13 cellular contexts compared by ENCODE assay signal in genomic region chr3:149603126-149604074, GRCh38. TPM values are rescaled to one million over a fixed set of nuclear protein-coding genes. Genes with fewer than 3 reads are reported as not detected.
DNase-seq lines count a peak whose midpoint lies in the region; ATAC-seq and TF ChIP-seq lines count a peak whose summit lies in the region.
"Had no signal": no experiment of that assay in that cellular context is flagged by ENCODE, and none has a peak within 500 bp of the region (broad histone marks: within the 10 kb centered on the region; RNA-seq: fewer than 3 reads in every experiment).

No MANE protein-coding gene starts in this region.

- H4K91ac ChIP-seq in IMR-90 (ENCODE audit: insufficient read depth, low read depth, low read length) (no peak overlapping the region), neuronal stem cell (ENCODE audit: low read depth, low read length, poor library complexity) (no peak overlapping the region)

- H2BK20ac ChIP-seq in IMR-90 (ENCODE audit: low read depth, low read length): 0 out of 2 replicates have a peak overlapping the region, but pooled peaks have one; percentile 36

- H4K20me1 ChIP-seq in IMR-90 (ENCODE audit: insufficient read depth, low read length): peaks cover 34% of the 10 kb centered on the region
- no peaks in the 10 kb centered on the region for H4K20me1 ChIP-seq in mammary epithelial cell (ENCODE audit: insufficient read depth, low read length)

- H3K4me3 ChIP-seq in AG10803 (ENCODE audit: low read length): no peak overlapping the region
- H3K4me3 ChIP-seq in IMR-90 (ENCODE audit: insufficient read depth, low read depth, low read length): no peak overlapping the region
- H3K4me3 ChIP-seq in mammary epithelial cell (replicated peaks in 1 of 3; ENCODE audit: insufficient read depth in 1 of 3, low read depth in 2 of 3, low read length in 3 of 3): no peak overlapping the region
- no peak overlapping the region for H3K4me3 ChIP-seq in neuronal stem cell (ENCODE audit: low read length in 2 of 2)

- in situ Hi-C loops in IMR-90 (cut with MboI; ENCODE audit: low sequenced_read_pairs) (no loop called here), mammary epithelial cell (cut with MboI; ENCODE audit: low sequenced_read_pairs in 2 of 2) (no loop called here)

- no peak overlapping the region for H3K56ac ChIP-seq in IMR-90 (ENCODE audit: extremely low read depth, insufficient read depth, low read length)

- dilution Hi-C loops in IMR-90 (cut with HindIII; ENCODE audit: low sequenced_read_pairs, unreplicated experiment): no loop called here
- dilution Hi-C loops in mammary epithelial cell (cut with HindIII; ENCODE audit: low sequenced_read_pairs): no loop called here

- H2BK120ac ChIP-seq in IMR-90 (ENCODE audit: low read depth, low read length) (peak overlapping the region; percentile 29; the same call in 1 of the 2 replicates), neuronal stem cell (ENCODE audit: low read depth, low read length) (no peak overlapping the region)

- DNase-seq in AG10803 (ENCODE audit: low read depth) (peak; percentile 79), IMR-90 (peak; percentile 82), mammary epithelial cell (no peak), mesothelial cell of epicardium (ENCODE audit: low spot score in 2 of 2, unreplicated experiment in 2 of 2) (no peak), DMS53 treated with DMSO at 0.1 percent for 48 hours (lab: John Stamatoyannopoulos, UW; ENCODE audit: unreplicated experiment) (no peak), COR-L47 (lab: John Stamatoyannopoulos, UW) (no peak), neuronal stem cell (ENCODE audit: low spot score) (no peak)
- no peak for DNase-seq in activated CD4-positive, alpha-beta memory T cell treated with anti-CD3 and anti-CD28 coated beads for 36 hours
- DNase-seq: activated CD4-positive, alpha-beta T cell treated with anti-CD3 and anti-CD28 coated beads, Interleukin-2, amount 10 ng/mL, durations not matched to agents 7 days and 5 days; activated naive CD8-positive, alpha-beta T cell treated with anti-CD3 and anti-CD28 coated beads, Interleukin-2, amount 10 ng/mL, durations not matched to agents 7 days and 5 days; CD4-positive, CD25-positive, alpha-beta regulatory T cell; KBM-7; NCI-H2227 treated with DMSO at 0.1 percent for 48 hours had no signal

- H2AK5ac ChIP-seq in IMR-90 (ENCODE audit: low read depth, low read length) (no peak overlapping the region), neuronal stem cell (ENCODE audit: low read depth, low read length) (no peak overlapping the region)

- peak overlapping the region; percentile 72 for H2BK5ac ChIP-seq in IMR-90 (ENCODE audit: low read depth, low read length, poor library complexity, severe bottlenecking)
- H2BK5ac ChIP-seq in neuronal stem cell (ENCODE audit: low read length): no peak overlapping the region

- H4K5ac ChIP-seq in IMR-90 (ENCODE audit: low read depth, low read length): peak overlapping the region; percentile 20; the same call in 1 of the 2 replicates

- peaks cover 83% of the 10 kb centered on the region for H3K79me2 ChIP-seq in mammary epithelial cell (ENCODE audit: insufficient read depth, low read length)

- peak overlapping the region; percentile 42; the same call in 1 of the 2 replicates for H3K18ac ChIP-seq in IMR-90 (ENCODE audit: low read depth, low read length)
- H3K18ac ChIP-seq in neuronal stem cell (ENCODE audit: low read length): no peak overlapping the region

- H3K4me3 Mint-ChIP-seq in mesothelial cell of epicardium: no peak overlapping the region
- H3K4me3 Mint-ChIP-seq in activated CD4-positive, alpha-beta memory T cell treated with anti-CD3 and anti-CD28 coated beads for 36 hours: no peak overlapping the region
- H3K4me3 Mint-ChIP-seq: activated CD4-positive, alpha-beta T cell treated with anti-CD3 and anti-CD28 coated beads, Interleukin-2, amount 10 ng/mL, durations not matched to agents 7 days and 5 days; activated naive CD8-positive, alpha-beta T cell treated with anti-CD3 and anti-CD28 coated beads, Interleukin-2, amount 10 ng/mL, durations not matched to agents 7 days and 5 days; CD4-positive, CD25-positive, alpha-beta regulatory T cell had no signal

- H3K9me1 ChIP-seq in IMR-90 (ENCODE audit: insufficient read depth, low read length): peaks cover 18% of the 10 kb centered on the region

- H3K27ac Mint-ChIP-seq in mesothelial cell of epicardium: peak overlapping the region; percentile 95
- no peak overlapping the region for H3K27ac Mint-ChIP-seq in activated CD4-positive, alpha-beta memory T cell treated with anti-CD3 and anti-CD28 coated beads for 36 hours
- H3K27ac Mint-ChIP-seq: activated CD4-positive, alpha-beta T cell treated with anti-CD3 and anti-CD28 coated beads, Interleukin-2, amount 10 ng/mL, durations not matched to agents 7 days and 5 days; activated naive CD8-positive, alpha-beta T cell treated with anti-CD3 and anti-CD28 coated beads, Interleukin-2, amount 10 ng/mL, durations not matched to agents 7 days and 5 days; CD4-positive, CD25-positive, alpha-beta regulatory T cell had no signal

- no peaks in the 10 kb centered on the region for H3K9me3 Mint-ChIP-seq in mesothelial cell of epicardium
- H3K9me3 Mint-ChIP-seq in activated CD4-positive, alpha-beta memory T cell treated with anti-CD3 and anti-CD28 coated beads for 36 hours: no peaks in the 10 kb centered on the region
- H3K9me3 Mint-ChIP-seq: activated CD4-positive, alpha-beta T cell treated with anti-CD3 and anti-CD28 coated beads, Interleukin-2, amount 10 ng/mL, durations not matched to agents 7 days and 5 days; activated naive CD8-positive, alpha-beta T cell treated with anti-CD3 and anti-CD28 coated beads, Interleukin-2, amount 10 ng/mL, durations not matched to agents 7 days and 5 days had no signal

- no peak for TF ChIP-seq RAD21 in IMR-90 (IDR thresholded peaks at IDR 0.05; ENCODE audit: low read length)

- POLR2A ChIA-PET in IMR-90 (lab: Charles Lee; ENCODE audit: unreplicated experiment): no interaction called here
- POLR2A ChIA-PET in activated CD4-positive, alpha-beta memory T cell treated with anti-CD3 and anti-CD28 coated beads for 36 hours (lab: Charles Lee): no interaction called here

- H3K27me3 Mint-ChIP-seq in mesothelial cell of epicardium (ENCODE audit: low read depth): no peaks in the 10 kb centered on the region
- no peaks in the 10 kb centered on the region for H3K27me3 Mint-ChIP-seq in activated CD4-positive, alpha-beta memory T cell treated with anti-CD3 and anti-CD28 coated beads for 36 hours

- H3K27me3 ChIP-seq in IMR-90 (ENCODE audit: control insufficient read depth, insufficient read depth, low read length): no peaks in the 10 kb centered on the region
- H3K27me3 ChIP-seq in mammary epithelial cell (ENCODE audit: insufficient read depth, low read length): no peaks in the 10 kb centered on the region
- H3K27me3 ChIP-seq in neuronal stem cell (ENCODE audit: control insufficient read depth in 3 of 3, insufficient read depth in 3 of 3, low read depth in 1 of 3, low read length in 3 of 3): no peaks in the 10 kb centered on the region

- H3K27ac ChIP-seq in IMR-90 (ENCODE audit: insufficient read depth, low read length) (peak overlapping the region; percentile 30; the same call in 1 of the 2 replicates), mammary epithelial cell (ENCODE audit: insufficient read depth, low read depth, low read length) (peak overlapping the region; percentile 68), neuronal stem cell (replicated peaks; ENCODE audit: low read length) (no peak overlapping the region)

- TF ChIP-seq POLR2A in IMR-90 (IDR thresholded peaks at IDR 0.05; ENCODE audit: low read depth, low read length): no peak

- no peak overlapping the region; the same call in 1 of the 2 replicates for H3K23ac ChIP-seq in IMR-90 (ENCODE audit: low read depth, low read length)
- no peak overlapping the region for H3K23ac ChIP-seq in neuronal stem cell (ENCODE audit: low read depth, low read length, poor library complexity)

- H2AFZ ChIP-seq in IMR-90 (replicated peaks; ENCODE audit: low read length, poor library complexity) (no peak overlapping the region), mammary epithelial cell (ENCODE audit: low read depth, low read length) (no peak overlapping the region), neuronal stem cell (ENCODE audit: low read length) (no peak overlapping the region)

- H3K9ac ChIP-seq in IMR-90 (ENCODE audit: low read depth, low read length): no peak overlapping the region
- H3K9ac ChIP-seq in mammary epithelial cell (ENCODE audit: insufficient read depth, low read length): no peak overlapping the region
- H3K9ac ChIP-seq in neuronal stem cell (ENCODE audit: low read depth, low read length, poor library complexity): no peak overlapping the region

- H4K8ac ChIP-seq in IMR-90 (ENCODE audit: low read depth in 2 of 2, low read length in 2 of 2) (no peak overlapping the region), neuronal stem cell (ENCODE audit: low read depth, low read length) (no peak overlapping the region)

- no peak overlapping the region for H2BK12ac ChIP-seq in neuronal stem cell (ENCODE audit: low read length)

- no peak for TF ChIP-seq CTCF in AG10803 (conservative IDR thresholded peaks at IDR 0.05; ENCODE audit: low read length)
- no peak for TF ChIP-seq CTCF in IMR-90 (conservative IDR thresholded peaks at IDR 0.05; ENCODE audit: low read depth, low read length)
- no peak for TF ChIP-seq CTCF in mammary epithelial cell (conservative IDR thresholded peaks at IDR 0.05 in 1 of 2, IDR thresholded peaks at IDR 0.05 in 1 of 2; ENCODE audit: extremely low read depth in 1 of 2, insufficient read depth in 1 of 2, low read depth in 1 of 2, low read length in 2 of 2)
- no peak for TF ChIP-seq CTCF in mesothelial cell of epicardium (IDR thresholded peaks at IDR 0.05; ENCODE audit: unreplicated experiment)

- no peak overlapping the region; the same call in 1 of the 2 replicates for H3K14ac ChIP-seq in IMR-90 (replicated peaks; ENCODE audit: low read depth, low read length)
- no peak overlapping the region for H3K14ac ChIP-seq in neuronal stem cell (ENCODE audit: low read length)

- peaks cover 27% of the 10 kb centered on the region for H3K4me1 ChIP-seq in IMR-90 (ENCODE audit: control insufficient read depth, insufficient read depth, low read length)
- peaks cover 23% of the 10 kb centered on the region for H3K4me1 ChIP-seq in mammary epithelial cell (ENCODE audit: insufficient read depth, low read length)
- H3K4me1 ChIP-seq in neuronal stem cell (ENCODE audit: control insufficient read depth in 2 of 2, insufficient read depth in 1 of 2, low read depth in 1 of 2, low read length in 2 of 2): peaks cover 4 to 15% of the 10 kb centered on the region in 2 donors

- H3K36me3 Mint-ChIP-seq in mesothelial cell of epicardium: peaks cover 10% of the 10 kb centered on the region
- H3K36me3 Mint-ChIP-seq in activated CD4-positive, alpha-beta memory T cell treated with anti-CD3 and anti-CD28 coated beads for 36 hours: no peaks in the 10 kb centered on the region
- H3K36me3 Mint-ChIP-seq: activated naive CD8-positive, alpha-beta T cell treated with anti-CD3 and anti-CD28 coated beads, Interleukin-2, amount 10 ng/mL, durations not matched to agents 7 days and 5 days; CD4-positive, CD25-positive, alpha-beta regulatory T cell had no signal

- H3K36me3 ChIP-seq in IMR-90 (ENCODE audit: control insufficient read depth, insufficient read depth, low read length) (peaks cover 6% of the 10 kb centered on the region; the same call in 1 of the 2 replicates), mammary epithelial cell (ENCODE audit: insufficient read depth, low read length) (peaks cover 2% of the 10 kb centered on the region), neuronal stem cell (replicated peaks in 1 of 2; ENCODE audit: control insufficient read depth in 2 of 2, insufficient read depth in 2 of 2, low read length in 2 of 2) (no peaks in the 10 kb centered on the region)

- no TSS peak for BruUV-seq in IMR-90 (replicated peaks; lab: Mats Ljungman, UMichigan)
- no TSS peak for BruUV-seq in mammary epithelial cell (replicated peaks; lab: Mats Ljungman, UMichigan)

- H3K9me3 ChIP-seq in IMR-90 (ENCODE audit: control insufficient read depth, insufficient read depth, low read length) (no peaks in the 10 kb centered on the region), mammary epithelial cell (replicated peaks; ENCODE audit: insufficient read depth, low read length) (no peaks in the 10 kb centered on the region), neuronal stem cell (replicated peaks in 1 of 2; ENCODE audit: control insufficient read depth in 2 of 2, insufficient read depth in 1 of 2, low read depth in 1 of 2, low read length in 2 of 2) (no peaks in the 10 kb centered on the region)

- H2AK9ac ChIP-seq in IMR-90 (replicated peaks; ENCODE audit: low read depth, low read length, poor library complexity): no peak overlapping the region

- peaks cover 67% of the 10 kb centered on the region for H3K4me1 Mint-ChIP-seq in mesothelial cell of epicardium
- no peaks in the 10 kb centered on the region for H3K4me1 Mint-ChIP-seq in activated CD4-positive, alpha-beta memory T cell treated with anti-CD3 and anti-CD28 coated beads for 36 hours (ENCODE audit: low read depth)
- H3K4me1 Mint-ChIP-seq: activated CD4-positive, alpha-beta T cell treated with anti-CD3 and anti-CD28 coated beads, Interleukin-2, amount 10 ng/mL, durations not matched to agents 7 days and 5 days; activated naive CD8-positive, alpha-beta T cell treated with anti-CD3 and anti-CD28 coated beads, Interleukin-2, amount 10 ng/mL, durations not matched to agents 7 days and 5 days had no signal

- H3K79me1 ChIP-seq in IMR-90 (ENCODE audit: low read depth in 1 of 2, low read length in 2 of 2) (peaks cover 39 to 82% of the 10 kb centered on the region in 2 experiments), neuronal stem cell (ENCODE audit: low read depth, low read length) (no peaks in the 10 kb centered on the region)

- H2BK15ac ChIP-seq in IMR-90 (ENCODE audit: low read depth, low read length) (no peak overlapping the region), neuronal stem cell (ENCODE audit: low read length) (no peak overlapping the region)

- CTCF ChIA-PET in IMR-90 (lab: Yijun Ruan, JAX) (no interaction called here), mammary epithelial cell (lab: Charles Lee; ENCODE audit: low non-redundant PET) (interaction anchor here (0.6 to 0.7 kb wide), 2 partner anchors 44 to 149 kb away, joined by 4 to 6 read pairs; no protein-coding TSS in a partner anchor)
- CTCF ChIA-PET in activated CD4-positive, alpha-beta memory T cell treated with anti-CD3 and anti-CD28 coated beads for 36 hours (lab: Charles Lee): interaction anchor here (0.8 kb wide), 1 partner anchor 72 kb away, joined by 3 read pairs; no protein-coding TSS in a partner anchor

- ATAC-seq in IMR-90 (ENCODE audit: low read depth): peak; percentile 77

- no CpG with 5 or more reads among the region's 3 CpGs for WGBS in IMR-90 (ENCODE audit: extremely low coverage in 2 of 2, insufficient read length in 1 of 2), 2 experiments
- 67% methylated on average over 2 of the region's 3 CpGs for WGBS in mammary epithelial cell (ENCODE audit: low coverage, missing lambda C conversion rate)
- no CpG with 5 or more reads among the region's 3 CpGs for WGBS in neuronal stem cell (ENCODE audit: extremely low coverage in 2 of 2, insufficient read length in 2 of 2, insufficient replicate concordance in 1 of 2), 2 donors

- intact Hi-C loops in IMR-90 (cut with micrococcal nuclease) (no loop called here), mammary epithelial cell (cut with micrococcal nuclease) (loop anchor here (1.0 to 2.0 kb wide), 2 partner anchors 23 to 28 kb away; no protein-coding TSS in a partner anchor)
- intact Hi-C loops in activated CD4-positive, alpha-beta memory T cell treated with anti-CD3 and anti-CD28 coated beads for 36 hours (cut with micrococcal nuclease): no loop called here

- peak overlapping the region; percentile 46; the same call in 1 of the 2 replicates for H3K4ac ChIP-seq in IMR-90 (ENCODE audit: low read depth, low read length)
- H3K4ac ChIP-seq in neuronal stem cell (ENCODE audit: low read length): no peak overlapping the region

- H3K4me2 ChIP-seq in IMR-90 (ENCODE audit: low read depth, low read length) (peak overlapping the region; percentile 42; the same call in 1 of the 2 replicates), mammary epithelial cell (ENCODE audit: insufficient read depth, low read depth, low read length) (peak overlapping the region; percentile 18), neuronal stem cell (ENCODE audit: insufficient read depth, low read length, poor library complexity, severe bottlenecking) (no peak overlapping the region)

RNA-seq across cellular contexts. Expression of gene WWTR1, which starts 54.4 kb away (rescaled TPM):
- total RNA-seq in IMR-90 (2012; rRNA removed) (30.3 and 38.9 TPM in 2 replicates), mammary epithelial cell (10 to 100 TPM; 56.1 to 58.0 TPM), mesothelial cell of epicardium (93.2 to 98.0 TPM (median 97.4 TPM) in 3 replicates)
- polyA plus RNA-seq in IMR-90 (2012; rRNA removed) (65.3 and 66.9 TPM in 2 replicates), mammary epithelial cell (76.3 TPM)
- 31.8 and 59.9 TPM in 2 replicates for polyA plus RNA-seq in IMR-90 (2012; cell fraction: cytosol; rRNA removed)
- 53.5 and 83.5 TPM in 2 replicates for polyA plus RNA-seq in IMR-90 (2012; cell fraction: nucleus; rRNA removed; ENCODE audit: low replicate concordance)
- 149 TPM for polyA minus RNA-seq in mammary epithelial cell
- 13.6 TPM for polyA plus RNA-seq in neuronal stem cell (2013, experiment 1 of 2)
- 14.5 TPM for polyA plus RNA-seq in neuronal stem cell (2013, experiment 2 of 2)
- total RNA-seq in activated CD4-positive, alpha-beta memory T cell treated with anti-CD3 and anti-CD28 coated beads for 36 hours: 1 to 10 TPM; 1.0 to 1.2 TPM

Comparison
In these comparisons a context has a peak if more than half of its experiments do, and no peak if none do; other contexts are left out.
1. DNase-seq: peak in AG10803 (single experiment) and IMR-90 (single experiment); none in mammary epithelial cell (single experiment), mesothelial cell of epicardium (0 of 2), DMS53 treated with DMSO at 0.1 percent for 48 hours (single experiment), COR-L47 (single experiment), neuronal stem cell (single experiment) and activated CD4-positive, alpha-beta memory T cell treated with anti-CD3 and anti-CD28 coated beads for 36 hours (single experiment).
2. RNA of gene WWTR1, which starts 54.4 kb away (total RNA-seq): 93.2 to 98.0 TPM in mesothelial cell of epicardium, 56.1 to 58.0 TPM in mammary epithelial cell and 30.3 to 38.9 TPM in IMR-90; 1.0 to 1.2 TPM in activated CD4-positive, alpha-beta memory T cell treated with anti-CD3 and anti-CD28 coated beads for 36 hours; every median in the first group is over 10 times any median in the second.